9 cellular contexts compared by ENCODE assay signal in the genomic region with DNA sequence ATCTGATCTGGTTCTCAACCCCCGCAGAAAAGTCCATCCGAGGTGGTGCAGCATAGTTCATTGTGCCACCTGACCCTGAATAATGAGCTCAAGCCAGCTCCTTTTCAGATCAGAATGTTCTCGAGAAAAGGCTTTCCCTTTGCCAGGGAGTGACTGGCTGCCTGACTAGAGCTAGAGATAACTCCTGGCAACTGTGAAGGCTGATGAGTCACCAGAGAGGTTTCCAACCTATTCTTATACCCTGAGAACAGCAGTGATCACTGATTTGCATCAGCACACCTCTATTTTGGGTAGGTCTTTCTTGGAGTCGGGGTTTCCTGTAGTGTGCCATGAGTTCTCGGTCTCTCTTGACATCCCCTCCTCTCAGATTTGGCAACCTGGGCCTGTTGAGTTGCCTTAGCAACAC.
DNase-seq lines count a peak whose midpoint lies in the region; ATAC-seq and TF ChIP-seq lines count a peak whose summit lies in the region.
"Had no signal": no experiment of that assay in that cellular context is flagged by ENCODE, and none has a peak within 500 bp of the region (broad histone marks: within the 10 kb centered on the region; RNA-seq: fewer than 3 reads in every experiment).

No MANE protein-coding gene starts in this region.

- no peak for TF ChIP-seq RAD21 in Ishikawa (IDR thresholded peaks at IDR 0.05; ENCODE audit: low read depth)

- no peaks in the 10 kb centered on the region for H3K9me3 Mint-ChIP-seq in endothelial cell (ENCODE audit: unreplicated experiment)

- 44 to 57% (median 54%) methylated on average over 5 of the region's 5 CpGs for WGBS in ovary, 3 donors

- ATAC-seq in GM21423 (IDR thresholded peaks at IDR 0.05; ENCODE audit: unreplicated experiment) (peak; percentile 85), GM18873 (IDR thresholded peaks at IDR 0.05; ENCODE audit: low FRiP score, unreplicated experiment) (no peak)

- H3K36me3 Mint-ChIP-seq in endothelial cell (ENCODE audit: low read depth, unreplicated experiment) = peaks cover 6% of the 10 kb centered on the region

- no peak overlapping the region for H3K27ac ChIP-seq in ovary

- H3K27me3 ChIP-seq in ovary = no peaks in the 10 kb centered on the region

- DNase-seq in ELR (ENCODE audit: low read depth) = peak; percentile 88
- DNase-seq in dermis blood vessel endothelial cell = peak; percentile 83
- DNase-seq in ovary = peak in 3 of 5 donors; percentile 30 to 53 (median 32)
- no peak for DNase-seq in NCI-H1092 treated with DMSO at 0.1 percent for 48 hours (lab: John Stamatoyannopoulos, UW)
- no peak for DNase-seq in endothelial cell (ENCODE audit: low spot score)
- DNase-seq: activated naive CD8-positive, alpha-beta T cell treated with anti-CD3 and anti-CD28 coated beads, Interleukin-2, amount 10 ng/mL, durations not matched to agents 7 days and 5 days had no signal

- no peak overlapping the region for H3K4me3 ChIP-seq in ovary

- peaks cover 2% of the 10 kb centered on the region for H3K27me3 Mint-ChIP-seq in endothelial cell (ENCODE audit: unreplicated experiment)

- intact Hi-C loops in ovary (cut with DNase I) = no loop called here

- TF ChIP-seq POLR2A in ovary (IDR thresholded peaks at IDR 0.05) = no peak

- H3K36me3 ChIP-seq in ovary = no peaks in the 10 kb centered on the region

- H3K9me3 ChIP-seq in ovary = no peaks in the 10 kb centered on the region

- peaks cover 9% of the 10 kb centered on the region for H3K4me1 Mint-ChIP-seq in endothelial cell (ENCODE audit: unreplicated experiment)

- H3K4me1 ChIP-seq in ovary (ENCODE audit: insufficient read depth) = no peaks in the 10 kb centered on the region

- TF ChIP-seq EP300 in Ishikawa (IDR thresholded peaks at IDR 0.05; ENCODE audit: borderline replicate concordance) = no peak; the same call in 1 of the 2 replicates
- TF ChIP-seq EP300 in ovary (IDR thresholded peaks at IDR 0.05) = no peak

- no peak overlapping the region for H3K4me3 Mint-ChIP-seq in endothelial cell (ENCODE audit: unreplicated experiment)
- H3K4me3 Mint-ChIP-seq: activated naive CD8-positive, alpha-beta T cell treated with anti-CD3 and anti-CD28 coated beads, Interleukin-2, amount 10 ng/mL, durations not matched to agents 7 days and 5 days had no signal

- no peak overlapping the region for H3K27ac Mint-ChIP-seq in endothelial cell (ENCODE audit: unreplicated experiment)
- H3K27ac Mint-ChIP-seq: activated naive CD8-positive, alpha-beta T cell treated with anti-CD3 and anti-CD28 coated beads, Interleukin-2, amount 10 ng/mL, durations not matched to agents 7 days and 5 days had no signal

- TF ChIP-seq CTCF in ovary (IDR thresholded peaks at IDR 0.05) = no peak
- no peak for TF ChIP-seq CTCF in endothelial cell (IDR thresholded peaks at IDR 0.05; ENCODE audit: unreplicated experiment)

TF ChIP-seq in Ishikawa, 13 proteins besides CTCF, POLR2A, EP300 and RAD21:
- TF ChIP-seq, protein P1, sequence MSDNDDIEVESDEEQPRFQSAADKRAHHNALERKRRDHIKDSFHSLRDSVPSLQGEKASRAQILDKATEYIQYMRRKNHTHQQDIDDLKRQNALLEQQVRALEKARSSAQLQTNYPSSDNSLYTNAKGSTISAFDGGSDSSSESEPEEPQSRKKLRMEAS (IDR thresholded peaks at IDR 0.05) = 0 out of 2 replicates have a peak, but pooled peaks have one; percentile 18
- TF ChIP-seq TEAD4 (IDR thresholded peaks at IDR 0.05) (peak; percentile 15; the same call in 1 of the 2 replicates), YY1 (IDR thresholded peaks at IDR 0.05; ENCODE audit: low read depth) (no peak), FOXM1 (IDR thresholded peaks at IDR 0.05; ENCODE audit: borderline replicate concordance, low read depth) (no peak), EGR1 (IDR thresholded peaks at IDR 0.05) (no peak), CREB1 (IDR thresholded peaks at IDR 0.05; ENCODE audit: low read depth) (no peak), NFIC (IDR thresholded peaks at IDR 0.05) (peak; percentile 35; the same call in 1 of the 2 replicates), TAF1 (IDR thresholded peaks at IDR 0.05; ENCODE audit: low read depth) (no peak), USF1 (IDR thresholded peaks at IDR 0.05) (no peak)

Comparison
In these comparisons a context has a peak if more than half of its experiments do, and no peak if none do; other contexts are left out.
1. DNase-seq: peak in ELR (single experiment), dermis blood vessel endothelial cell (single experiment) and ovary (3 of 5); none in NCI-H1092 treated with DMSO at 0.1 percent for 48 hours (single experiment) and endothelial cell (single experiment).